Comparison of ENCODE assay signal across 12 cellular contexts in the genomic region with DNA sequence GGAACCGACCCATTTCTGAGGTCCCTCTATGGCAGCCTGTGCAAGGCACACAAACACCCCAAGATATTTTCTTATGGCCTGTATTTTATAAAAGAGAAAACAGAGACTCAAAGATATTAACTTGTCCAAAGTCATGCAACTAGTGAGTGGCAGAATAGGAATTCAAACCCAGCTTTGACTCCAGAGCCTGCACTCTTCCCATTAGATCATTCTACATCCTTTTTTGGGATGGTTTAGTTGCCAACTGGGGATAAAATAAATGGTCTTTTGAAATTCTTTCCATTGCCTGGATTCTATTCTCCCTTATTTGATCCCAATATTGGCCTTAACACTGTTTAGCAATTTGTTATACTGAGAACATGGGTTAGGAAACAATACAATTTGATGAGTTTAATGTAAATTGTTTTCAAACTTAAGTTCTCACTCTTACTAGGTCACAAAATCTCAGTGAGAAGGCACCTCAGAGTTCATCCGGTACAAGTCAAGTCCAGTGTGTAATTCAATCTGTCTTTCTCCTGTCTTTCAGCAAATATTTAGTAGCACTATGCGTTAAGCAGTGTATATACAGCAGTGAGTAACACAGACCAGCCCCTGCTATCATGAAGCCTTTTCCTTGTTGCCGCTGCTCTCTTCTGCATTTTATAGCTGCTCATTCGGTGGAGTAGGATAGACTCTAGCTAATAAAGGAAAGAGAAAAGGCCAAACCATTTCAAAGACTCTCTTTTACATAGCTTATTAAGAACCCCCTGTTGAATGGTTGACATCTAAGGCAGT.
DNase-seq lines count a peak whose midpoint lies in the region; ATAC-seq, FAIRE-seq and TF ChIP-seq lines count a peak whose summit lies in the region.
"Had no signal": no experiment of that assay in that cellular context is flagged by ENCODE, and none has a peak within 500 bp of the region (broad histone marks: within the 10 kb centered on the region; RNA-seq: fewer than 3 reads in every experiment).

No MANE protein-coding gene starts in this region.

- peak overlapping the region; percentile 43 for H2AFZ ChIP-seq in HCT116 (ENCODE audit: low read depth, low read length, poor library complexity, severe bottlenecking)

- no TSS peak for BruUV-seq in HCT116 (replicated peaks; lab: Mats Ljungman, UMichigan)

- H3K9ac ChIP-seq in HCT116 (ENCODE audit: low read length) (0 out of 2 replicates have a peak overlapping the region, but pooled peaks have one; percentile 14), adipocyte (ENCODE audit: low read length) (peak overlapping the region; percentile 82)

- no peak for DNase-seq in HCT116 (ENCODE audit: low read depth, low spot score)
- peak; percentile 16 for DNase-seq in adipocyte (ENCODE audit: low read depth)
- no peak for DNase-seq in right atrium auricular region (ENCODE audit: low spot score)
- peak; percentile 60 for DNase-seq in small intestine
- DNase-seq in GOT3 (lab: John Stamatoyannopoulos, UW): no peak
- DNase-seq in DMS153 (lab: John Stamatoyannopoulos, UW): no peak
- DNase-seq in Ammon's horn (ENCODE audit: low spot score): no peak
- DNase-seq in NCI-H748 treated with DMSO at 0.1 percent for 48 hours (lab: John Stamatoyannopoulos, UW): no peak
- DNase-seq: activated B cell treated with CpG ODN at 0.5 μM for 24 hours; NCI-H1694 treated with DMSO at 0.1 percent for 48 hours; stimulated activated CD4-positive, alpha-beta T cell treated with anti-CD3 and anti-CD28 coated beads, Interleukin-15, amount 100 ng/mL, for 24 hours had no signal

- 39 to 71% (median 60%) methylated on average over 5 of the region's 5 CpGs for WGBS in small intestine, 3 donors

- H3K9me3 ChIP-seq in HCT116 (ENCODE audit: control insufficient read depth in 1 of 2, insufficient read depth in 1 of 2, low read depth in 1 of 2, low read length in 2 of 2) (no peaks in the 10 kb centered on the region), adipocyte (ENCODE audit: control insufficient read depth, low read length) (no peaks in the 10 kb centered on the region), right atrium auricular region (no peaks in the 10 kb centered on the region), small intestine (ENCODE audit: control insufficient read depth, low read depth) (no peaks in the 10 kb centered on the region)

- no peaks in the 10 kb centered on the region for H3K9me2 ChIP-seq in HCT116 (ENCODE audit: insufficient read depth)

- H4K20me1 ChIP-seq in HCT116 (ENCODE audit: insufficient read depth): no peaks in the 10 kb centered on the region

- peak overlapping the region; percentile 62 for H3K4me2 ChIP-seq in HCT116 (ENCODE audit: low read length)

- FAIRE-seq in small intestine (lab: Jason Lieb, UNC): no peak
- FAIRE-seq: endometrium had no signal

- ATAC-seq in HCT116: no peak

- no peaks in the 10 kb centered on the region for H3K79me2 ChIP-seq in HCT116 (ENCODE audit: insufficient read depth, low read length)

- no peaks in the 10 kb centered on the region for H3K27me3 ChIP-seq in HCT116 (ENCODE audit: insufficient read depth, low read length)
- H3K27me3 ChIP-seq in adipocyte (replicated peaks; ENCODE audit: control insufficient read depth, insufficient read depth, low read length): no peaks in the 10 kb centered on the region
- no peaks in the 10 kb centered on the region for H3K27me3 ChIP-seq in right atrium auricular region
- H3K27me3 ChIP-seq in small intestine (ENCODE audit: control insufficient read depth in 2 of 2, insufficient read depth in 2 of 2, low read length in 2 of 2): no peaks in the 10 kb centered on the region

- H3K36me3 ChIP-seq in HCT116 (ENCODE audit: control insufficient read depth in 1 of 2, insufficient read depth in 2 of 2, low read length in 2 of 2) (no peaks in the 10 kb centered on the region), adipocyte (ENCODE audit: control insufficient read depth, insufficient read depth, low read length, severe bottlenecking) (no peaks in the 10 kb centered on the region), right atrium auricular region (no peaks in the 10 kb centered on the region), small intestine (ENCODE audit: control insufficient read depth in 2 of 2, insufficient read depth in 2 of 2, low read length in 2 of 2) (no peaks in the 10 kb centered on the region)

- no peak for TF ChIP-seq CTCF in HCT116 (IDR thresholded peaks at IDR 0.05 in 2 of 3, conservative IDR thresholded peaks at IDR 0.05 in 1 of 3; ENCODE audit: borderline replicate concordance in 1 of 3, insufficient read depth in 1 of 3, low read depth in 2 of 3, low read length in 2 of 3)
- TF ChIP-seq CTCF in right atrium auricular region (IDR thresholded peaks at IDR 0.05): no peak

- intact Hi-C loops in HCT116 (cut with micrococcal nuclease): no loop called here

- H3K4me1 ChIP-seq in HCT116 (ENCODE audit: control insufficient read depth in 1 of 2, insufficient read depth in 2 of 2, low read length in 2 of 2) (peaks cover 0 to 16% of the 10 kb centered on the region in 2 experiments; a peak in 3 of 4 replicates), adipocyte (ENCODE audit: control insufficient read depth, insufficient read depth, low read length) (peaks cover 24% of the 10 kb centered on the region), right atrium auricular region (peaks cover 0 to 25% of the 10 kb centered on the region in 2 donors), small intestine (ENCODE audit: control insufficient read depth in 2 of 2, insufficient read depth in 1 of 2, low read depth in 1 of 2, low read length in 1 of 2) (peaks cover 0 to 4% of the 10 kb centered on the region in 2 donors)

- RAD21 ChIA-PET in HCT116 (lab: Charles Lee; ENCODE audit: low non-redundant PET in 1 of 2, low total read pairs in 2 of 2, uncharacterized antibody in 2 of 2, unreplicated experiment in 2 of 2): no interaction called here

- no peak for TF ChIP-seq RAD21 in HCT116 (IDR thresholded peaks at IDR 0.05; ENCODE audit: low read depth)

- TF ChIP-seq POLR2A in HCT116 (IDR thresholded peaks at IDR 0.05; ENCODE audit: borderline replicate concordance, extremely low read depth, insufficient read depth, insufficient read length): no peak

- H3K27ac ChIP-seq in HCT116 (ENCODE audit: low read depth, low read length) (no peak overlapping the region), right atrium auricular region (peak overlapping the region; percentile 79 to 92), small intestine (ENCODE audit: low read depth in 1 of 2, low read length in 1 of 2) (peak overlapping the region; percentile 55 to 85)

- CTCF ChIA-PET in HCT116 (lab: Charles Lee): no interaction called here

- POLR2A ChIA-PET in HCT116 (lab: Charles Lee): no interaction called here

- H3K4me3 ChIP-seq in HCT116 (replicated peaks in 1 of 2; ENCODE audit: low read depth in 1 of 2, low read length in 2 of 2) (no peak overlapping the region), adipocyte (ENCODE audit: low read length) (peak overlapping the region; percentile 82), right atrium auricular region (peak overlapping the region; percentile 35 to 40), small intestine (ENCODE audit: low read depth in 1 of 2, low read length in 2 of 2) (peak overlapping the region in 1 of 2 donors; percentile 43)

TF ChIP-seq in HCT116, 20 proteins besides CTCF, POLR2A, EP300 and RAD21:
- TF ChIP-seq, protein P1, sequence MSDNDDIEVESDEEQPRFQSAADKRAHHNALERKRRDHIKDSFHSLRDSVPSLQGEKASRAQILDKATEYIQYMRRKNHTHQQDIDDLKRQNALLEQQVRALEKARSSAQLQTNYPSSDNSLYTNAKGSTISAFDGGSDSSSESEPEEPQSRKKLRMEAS (IDR thresholded peaks at IDR 0.05): no peak
- TF ChIP-seq JUND (IDR thresholded peaks at IDR 0.05) (no peak), EZH2phosphoT487 (IDR thresholded peaks at IDR 0.05; ENCODE audit: borderline replicate concordance) (no peak), EGR1 (IDR thresholded peaks at IDR 0.05; ENCODE audit: low read depth) (no peak), POLR2AphosphoS5 (IDR thresholded peaks at IDR 0.05; ENCODE audit: low read depth, low read length) (no peak), CEBPB (IDR thresholded peaks at IDR 0.05; ENCODE audit: low read depth) (no peak), CBX3 (IDR thresholded peaks at IDR 0.05; ENCODE audit: low read depth) (no peak), ZNF274 (IDR thresholded peaks at IDR 0.05; ENCODE audit: low read depth, low read length) (no peak), ELF1 (IDR thresholded peaks at IDR 0.05; ENCODE audit: borderline replicate concordance, low read depth) (no peak)
- TF ChIP-seq, protein P2, sequence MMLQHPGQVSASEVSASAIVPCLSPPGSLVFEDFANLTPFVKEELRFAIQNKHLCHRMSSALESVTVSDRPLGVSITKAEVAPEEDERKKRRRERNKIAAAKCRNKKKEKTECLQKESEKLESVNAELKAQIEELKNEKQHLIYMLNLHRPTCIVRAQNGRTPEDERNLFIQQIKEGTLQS (IDR thresholded peaks at IDR 0.05): no peak
- TF ChIP-seq, protein P3, sequence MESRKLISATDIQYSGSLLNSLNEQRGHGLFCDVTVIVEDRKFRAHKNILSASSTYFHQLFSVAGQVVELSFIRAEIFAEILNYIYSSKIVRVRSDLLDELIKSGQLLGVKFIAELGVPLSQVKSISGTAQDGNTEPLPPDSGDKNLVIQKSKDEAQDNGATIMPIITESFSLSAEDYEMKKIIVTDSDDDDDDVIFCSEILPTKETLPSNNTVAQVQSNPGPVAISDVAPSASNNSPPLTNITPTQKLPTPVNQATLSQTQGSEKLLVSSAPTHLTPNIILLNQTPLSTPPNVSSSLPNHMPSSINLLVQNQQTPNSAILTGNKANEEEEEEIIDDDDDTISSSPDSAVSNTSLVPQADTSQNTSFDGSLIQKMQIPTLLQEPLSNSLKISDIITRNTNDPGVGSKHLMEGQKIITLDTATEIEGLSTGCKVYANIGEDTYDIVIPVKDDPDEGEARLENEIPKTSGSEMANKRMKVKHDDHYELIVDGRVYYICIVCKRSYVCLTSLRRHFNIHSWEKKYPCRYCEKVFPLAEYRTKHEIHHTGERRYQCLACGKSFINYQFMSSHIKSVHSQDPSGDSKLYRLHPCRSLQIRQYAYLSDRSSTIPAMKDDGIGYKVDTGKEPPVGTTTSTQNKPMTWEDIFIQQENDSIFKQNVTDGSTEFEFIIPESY (IDR thresholded peaks at IDR 0.05; ENCODE audit: extremely low read depth, insufficient replicate concordance, low read length): no peak

Comparison
In these comparisons a context has a peak if more than half of its experiments do, and no peak if none do; other contexts are left out.
1. DNase-seq: peak in adipocyte (single experiment) and small intestine (single experiment); none in HCT116 (single experiment), right atrium auricular region (single experiment), GOT3 (single experiment), DMS153 (single experiment), Ammon's horn (single experiment) and NCI-H748 treated with DMSO at 0.1 percent for 48 hours (single experiment).
2. H3K4me3 ChIP-seq: peak in adipocyte (single experiment) and right atrium auricular region (2 of 2); none in HCT116 (0 of 2).